3 cellular contexts compared by ENCODE assay signal in the genomic region with DNA sequence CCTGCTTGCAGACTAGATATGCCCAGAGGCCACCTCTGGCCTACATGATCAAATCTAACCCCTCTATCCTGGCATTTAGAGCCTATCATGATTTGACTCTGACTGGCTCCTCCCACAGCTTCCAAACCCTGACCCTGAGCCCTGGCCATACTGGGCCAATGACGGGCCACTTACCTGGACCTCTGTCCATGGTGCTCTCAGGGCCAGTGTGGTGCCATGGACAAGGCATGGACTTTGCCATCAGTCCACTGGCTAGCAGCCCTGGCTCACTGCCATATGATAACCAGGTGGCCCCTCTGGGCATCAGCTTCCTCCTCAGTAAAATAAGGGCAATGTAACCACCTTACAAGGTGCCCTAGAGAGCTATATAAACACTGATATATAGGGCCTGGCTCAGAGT.
TF ChIP-seq lines count a peak whose summit lies in the region.

No MANE protein-coding gene starts in this region.

TF ChIP-seq in A549, 52 proteins besides CTCF, POLR2A, EP300 and RAD21 (continued from another document):
- TF ChIP-seq, protein P1, sequence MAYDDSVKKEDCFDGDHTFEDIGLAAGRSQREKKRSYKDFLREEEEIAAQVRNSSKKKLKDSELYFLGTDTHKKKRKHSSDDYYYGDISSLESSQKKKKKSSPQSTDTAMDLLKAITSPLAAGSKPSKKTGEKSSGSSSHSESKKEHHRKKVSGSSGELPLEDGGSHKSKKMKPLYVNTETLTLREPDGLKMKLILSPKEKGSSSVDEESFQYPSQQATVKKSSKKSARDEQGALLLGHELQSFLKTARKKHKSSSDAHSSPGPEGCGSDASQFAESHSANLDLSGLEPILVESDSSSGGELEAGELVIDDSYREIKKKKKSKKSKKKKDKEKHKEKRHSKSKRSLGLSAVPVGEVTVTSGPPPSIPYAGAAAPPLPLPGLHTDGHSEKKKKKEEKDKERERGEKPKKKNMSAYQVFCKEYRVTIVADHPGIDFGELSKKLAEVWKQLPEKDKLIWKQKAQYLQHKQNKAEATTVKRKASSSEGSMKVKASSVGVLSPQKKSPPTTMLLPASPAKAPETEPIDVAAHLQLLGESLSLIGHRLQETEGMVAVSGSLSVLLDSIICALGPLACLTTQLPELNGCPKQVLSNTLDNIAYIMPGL (CRISPR knock-in tag; IDR thresholded peaks at IDR 0.05; ENCODE audit: borderline replicate concordance) = no peak
- no peak for TF ChIP-seq CHD4 (IDR thresholded peaks at IDR 0.05; ENCODE audit: borderline replicate concordance)
- TF ChIP-seq, protein P2, sequence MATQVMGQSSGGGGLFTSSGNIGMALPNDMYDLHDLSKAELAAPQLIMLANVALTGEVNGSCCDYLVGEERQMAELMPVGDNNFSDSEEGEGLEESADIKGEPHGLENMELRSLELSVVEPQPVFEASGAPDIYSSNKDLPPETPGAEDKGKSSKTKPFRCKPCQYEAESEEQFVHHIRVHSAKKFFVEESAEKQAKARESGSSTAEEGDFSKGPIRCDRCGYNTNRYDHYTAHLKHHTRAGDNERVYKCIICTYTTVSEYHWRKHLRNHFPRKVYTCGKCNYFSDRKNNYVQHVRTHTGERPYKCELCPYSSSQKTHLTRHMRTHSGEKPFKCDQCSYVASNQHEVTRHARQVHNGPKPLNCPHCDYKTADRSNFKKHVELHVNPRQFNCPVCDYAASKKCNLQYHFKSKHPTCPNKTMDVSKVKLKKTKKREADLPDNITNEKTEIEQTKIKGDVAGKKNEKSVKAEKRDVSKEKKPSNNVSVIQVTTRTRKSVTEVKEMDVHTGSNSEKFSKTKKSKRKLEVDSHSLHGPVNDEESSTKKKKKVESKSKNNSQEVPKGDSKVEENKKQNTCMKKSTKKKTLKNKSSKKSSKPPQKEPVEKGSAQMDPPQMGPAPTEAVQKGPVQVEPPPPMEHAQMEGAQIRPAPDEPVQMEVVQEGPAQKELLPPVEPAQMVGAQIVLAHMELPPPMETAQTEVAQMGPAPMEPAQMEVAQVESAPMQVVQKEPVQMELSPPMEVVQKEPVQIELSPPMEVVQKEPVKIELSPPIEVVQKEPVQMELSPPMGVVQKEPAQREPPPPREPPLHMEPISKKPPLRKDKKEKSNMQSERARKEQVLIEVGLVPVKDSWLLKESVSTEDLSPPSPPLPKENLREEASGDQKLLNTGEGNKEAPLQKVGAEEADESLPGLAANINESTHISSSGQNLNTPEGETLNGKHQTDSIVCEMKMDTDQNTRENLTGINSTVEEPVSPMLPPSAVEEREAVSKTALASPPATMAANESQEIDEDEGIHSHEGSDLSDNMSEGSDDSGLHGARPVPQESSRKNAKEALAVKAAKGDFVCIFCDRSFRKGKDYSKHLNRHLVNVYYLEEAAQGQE (IDR thresholded peaks at IDR 0.05) = peak; percentile 25; the same call in 1 of the 2 replicates
- no peak for TF ChIP-seq EHF (CRISPR knock-in tag; IDR thresholded peaks at IDR 0.05)

TF ChIP-seq in HEK293, 187 proteins besides CTCF, POLR2A, EP300 and RAD21 (continued from another document):
- TF ChIP-seq, protein P2 (tag by site-specific recombination; IDR thresholded peaks at IDR 0.05) = peak; percentile 65; the same call in 1 of the 2 replicates
TF ChIP-seq in HEK293: peak in this region for 1.

TF ChIP-seq in PFSK-1, 5 proteins besides CTCF, POLR2A, EP300 and RAD21 (continued from another document):
- TF ChIP-seq, protein P2 (IDR thresholded peaks at IDR 0.05; ENCODE audit: insufficient read depth in 1 of 2, low read depth in 2 of 2, low read length in 2 of 2) = peak; percentile 69 to 88
